Comparison of ENCODE assay signal across 14 cellular contexts in the genomic region with DNA sequence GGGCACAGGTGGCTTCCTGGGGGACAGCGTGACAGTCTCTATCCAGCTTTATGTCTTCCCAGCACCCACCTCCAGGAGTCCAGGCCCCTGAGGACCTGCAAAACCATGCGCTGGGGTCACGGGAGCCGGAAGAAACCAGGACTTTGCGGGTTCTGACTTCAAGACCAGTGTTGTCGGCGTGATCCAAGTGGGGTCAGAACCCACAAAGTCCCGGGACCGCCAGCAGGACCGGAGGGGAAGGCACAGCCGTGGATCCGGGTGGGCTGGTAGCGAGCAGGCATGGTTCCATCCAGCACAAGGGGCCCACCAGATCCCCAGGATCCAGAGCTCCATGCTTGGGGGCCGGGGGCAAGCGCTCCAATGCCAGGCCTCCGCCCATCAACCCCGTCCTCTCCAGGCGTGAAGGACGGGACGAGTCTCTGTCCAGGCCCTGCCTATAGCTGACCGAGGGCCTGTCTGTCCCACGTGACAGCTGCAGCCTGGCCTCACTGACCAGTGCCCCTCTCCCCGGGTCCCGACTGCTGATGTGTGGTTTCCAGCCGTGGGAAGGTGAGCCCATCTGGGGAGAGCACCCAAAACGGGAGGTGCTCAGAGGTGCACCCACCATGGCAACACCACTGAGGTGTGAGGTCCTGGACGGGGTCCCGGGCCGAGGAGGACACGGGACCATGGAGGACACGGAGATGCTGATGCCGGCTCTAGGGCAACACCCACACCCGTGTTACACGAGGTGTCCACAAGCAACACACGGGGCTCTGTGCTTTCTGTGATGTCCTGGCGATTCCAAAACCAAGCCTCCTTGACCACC. TPM values are rescaled to one million over a fixed set of nuclear protein-coding genes. Genes with fewer than 3 reads are reported as not detected.
DNase-seq lines count a peak whose midpoint lies in the region; ATAC-seq, FAIRE-seq and TF ChIP-seq lines count a peak whose summit lies in the region.
"Had no signal": no experiment of that assay in that cellular context is flagged by ENCODE, and none has a peak within 500 bp of the region (broad histone marks: within the 10 kb centered on the region; RNA-seq: fewer than 3 reads in every experiment).

No MANE protein-coding gene starts in this region.

- H3K9me3 ChIP-seq in T-helper 17 cell (ENCODE audit: control insufficient read depth, low read length, poor library complexity, severe bottlenecking) (no peaks in the 10 kb centered on the region), HepG2 (ENCODE audit: low read length) (no peaks in the 10 kb centered on the region)
- H3K9me3 ChIP-seq: BLaER1 treated with 17β-estradiol and CSF1 and Interleukin-3, amounts not matched to agents 10 nM and 100 nM had no signal

- H3K9ac ChIP-seq in HepG2 (ENCODE audit: insufficient read depth, low read depth, low read length) = no peak overlapping the region
- H3K9ac ChIP-seq: BLaER1 treated with 17β-estradiol and CSF1 and Interleukin-3, amounts not matched to agents 10 nM and 100 nM had no signal

- H3K27me3 ChIP-seq in HepG2 (ENCODE audit: control insufficient read depth in 1 of 2, insufficient read depth in 2 of 2, low read length in 2 of 2) = no peaks in the 10 kb centered on the region
- no peaks in the 10 kb centered on the region for H3K27me3 ChIP-seq in foreskin keratinocyte
- H3K27me3 ChIP-seq: BLaER1 treated with 17β-estradiol and CSF1 and Interleukin-3, amounts not matched to agents 10 nM and 100 nM had no signal

- H3K36me3 ChIP-seq in HepG2 (replicated peaks in 1 of 2; ENCODE audit: control insufficient read depth in 1 of 2, insufficient read depth in 2 of 2, low read length in 2 of 2) = peaks cover 29 to 67% of the 10 kb centered on the region in 2 experiments; a peak in 4 of 5 replicates

- no peaks in the 10 kb centered on the region for H3K4me1 ChIP-seq in HepG2 (ENCODE audit: insufficient read depth, low read length)
- no peaks in the 10 kb centered on the region for H3K4me1 ChIP-seq in foreskin keratinocyte

- POLR2A ChIA-PET in HepG2 (lab: Yijun Ruan, JAX) = no interaction called here
- POLR2A ChIA-PET in activated CD8-positive, alpha-beta T cell treated with anti-CD3 and anti-CD28 coated beads for 36 hours (lab: Charles Lee) = no interaction called here

- intact Hi-C loops in Right ventricle myocardium inferior (cut with DNase I) (no loop called here), cardiac septum (cut with DNase I) (no loop called here), HepG2 (cut with micrococcal nuclease; ENCODE audit: unreplicated experiment) (no loop called here)
- intact Hi-C loops in activated CD8-positive, alpha-beta T cell treated with anti-CD3 and anti-CD28 coated beads for 36 hours (cut with micrococcal nuclease) = no loop called here

- H3K27ac Mint-ChIP-seq in T-helper 17 cell = no peak overlapping the region
- H3K27ac Mint-ChIP-seq in activated CD8-positive, alpha-beta T cell treated with anti-CD3 and anti-CD28 coated beads for 36 hours = no peak overlapping the region

- in situ Hi-C loops in HepG2 (cut with HindIII; ENCODE audit: extremely low pct_ligation_motif_present, low pct_unique_long_range_greater_than_20kb) = no loop called here

- no peak overlapping the region for H3K4me2 ChIP-seq in HepG2 (ENCODE audit: low read depth, low read length)
- H3K4me2 ChIP-seq: BLaER1 treated with 17β-estradiol and CSF1 and Interleukin-3, amounts not matched to agents 10 nM and 100 nM had no signal

- no peak overlapping the region for H2AFZ ChIP-seq in HepG2 (ENCODE audit: low read length)

- CTCF ChIA-PET in HepG2 (lab: Yijun Ruan, JAX; ENCODE audit: low intra/inter-chr PET ratio, low total read pairs) = no interaction called here
- CTCF ChIA-PET in activated CD8-positive, alpha-beta T cell treated with anti-CD3 and anti-CD28 coated beads for 36 hours (lab: Charles Lee) = no interaction called here

- peaks cover 2% of the 10 kb centered on the region for H3K4me1 Mint-ChIP-seq in T-helper 17 cell
- H3K4me1 Mint-ChIP-seq in activated CD8-positive, alpha-beta T cell treated with anti-CD3 and anti-CD28 coated beads for 36 hours (ENCODE audit: low read depth) = no peaks in the 10 kb centered on the region
- H3K4me1 Mint-ChIP-seq: CD4-positive, CD25-positive, alpha-beta regulatory T cell had no signal

- H3K36me3 Mint-ChIP-seq in T-helper 17 cell (ENCODE audit: low read depth) = peaks cover 2% of the 10 kb centered on the region
- H3K36me3 Mint-ChIP-seq in activated CD8-positive, alpha-beta T cell treated with anti-CD3 and anti-CD28 coated beads for 36 hours (ENCODE audit: low read depth) = no peaks in the 10 kb centered on the region

- no peaks in the 10 kb centered on the region for H3K79me2 ChIP-seq in HepG2 (ENCODE audit: insufficient read depth, low read length)

- H4K20me1 ChIP-seq in HepG2 (ENCODE audit: insufficient read depth, low read length) = no peaks in the 10 kb centered on the region

- no peaks in the 10 kb centered on the region for H3K27me3 Mint-ChIP-seq in T-helper 17 cell
- H3K27me3 Mint-ChIP-seq in activated CD8-positive, alpha-beta T cell treated with anti-CD3 and anti-CD28 coated beads for 36 hours = no peaks in the 10 kb centered on the region
- H3K27me3 Mint-ChIP-seq: CD4-positive, CD25-positive, alpha-beta regulatory T cell had no signal

- no peak overlapping the region for H3K4me3 ChIP-seq in HepG2 (replicated peaks in 1 of 3; ENCODE audit: insufficient read depth in 1 of 3, low read depth in 2 of 3, low read length in 3 of 3)
- H3K4me3 ChIP-seq: BLaER1 treated with 17β-estradiol and CSF1 and Interleukin-3, amounts not matched to agents 10 nM and 100 nM had no signal

- H3K4me3 Mint-ChIP-seq in T-helper 17 cell = peak overlapping the region; percentile 19
- no peak overlapping the region for H3K4me3 Mint-ChIP-seq in activated CD8-positive, alpha-beta T cell treated with anti-CD3 and anti-CD28 coated beads for 36 hours
- H3K4me3 Mint-ChIP-seq: CD4-positive, CD25-positive, alpha-beta regulatory T cell had no signal

- peak; percentile 62 for DNase-seq in Right ventricle myocardium inferior (ENCODE audit: missing footprints)
- no peak for DNase-seq in cardiac septum (ENCODE audit: low spot score)
- peak; percentile 44 for DNase-seq in 8988T
- no peak for DNase-seq in T-helper 17 cell
- no peak for DNase-seq in HepG2 (ENCODE audit: low spot score)
- DNase-seq in activated CD8-positive, alpha-beta T cell treated with anti-CD3 and anti-CD28 coated beads for 36 hours = no peak
- DNase-seq in foreskin keratinocyte = no peak
- no peak for DNase-seq in GM20000 (ENCODE audit: low spot score)
- DNase-seq: ACHN; CD4-positive, CD25-positive, alpha-beta regulatory T cell; DMS 273 treated with DMSO at 0.1 percent for 48 hours had no signal

- TF ChIP-seq RAD21 in HepG2 (CRISPR knock-in tag; IDR thresholded peaks at IDR 0.05) = no peak

- TF ChIP-seq EP300 in HepG2 (IDR thresholded peaks at IDR 0.05; ENCODE audit: low read depth in 2 of 2, low read length in 2 of 2) = no peak
- no peak for TF ChIP-seq EP300 in HepG2 (CRISPR knock-in tag; IDR thresholded peaks at IDR 0.05; ENCODE audit: borderline replicate concordance)

- TF ChIP-seq CTCF in HepG2 (CRISPR knock-in tag; IDR thresholded peaks at IDR 0.05) = no peak
- no peak for TF ChIP-seq CTCF in activated CD8-positive, alpha-beta T cell treated with anti-CD3 and anti-CD28 coated beads for 36 hours (IDR thresholded peaks at IDR 0.05)
- no peak for TF ChIP-seq CTCF in foreskin keratinocyte (conservative IDR thresholded peaks at IDR 0.05)
- TF ChIP-seq CTCF in GM20000 (IDR thresholded peaks at IDR 0.05; ENCODE audit: extremely low read depth, missing control alignments) = no peak

- no peaks in the 10 kb centered on the region for H3K9me3 Mint-ChIP-seq in activated CD8-positive, alpha-beta T cell treated with anti-CD3 and anti-CD28 coated beads for 36 hours

- TF ChIP-seq POLR2A in HepG2 (IDR thresholded peaks at IDR 0.05; ENCODE audit: insufficient read depth in 1 of 2, low read depth in 2 of 2, low read length in 2 of 2) = no peak

- no peak for ATAC-seq in Right ventricle myocardium inferior
- ATAC-seq in T-helper 17 cell = no peak
- ATAC-seq in HepG2 = no peak
- ATAC-seq in activated CD8-positive, alpha-beta T cell treated with anti-CD3 and anti-CD28 coated beads for 36 hours = no peak
- no peak for ATAC-seq in foreskin keratinocyte

- H3K27ac ChIP-seq in HepG2 (ENCODE audit: extremely low read length, insufficient read depth, low read length) (no peak overlapping the region), foreskin keratinocyte (no peak overlapping the region)
- H3K27ac ChIP-seq: BLaER1 treated with 17β-estradiol and CSF1 and Interleukin-3, amounts not matched to agents 10 nM and 100 nM had no signal

- WGBS in HepG2 (ENCODE audit: low lambda C conversion rate) = 93% methylated on average over 8 of the region's 36 CpGs

- no peak for FAIRE-seq in HepG2 (lab: Jason Lieb, UNC)
- FAIRE-seq: H54 had no signal

- no TSS peak for BruUV-seq in HepG2 (replicated peaks; lab: Mats Ljungman, UMichigan)

RNA-seq across cellular contexts. Expression of a gene that starts 48.9 kb away (rescaled TPM):
- 179 TPM for total RNA-seq in Right ventricle myocardium inferior
- total RNA-seq in cardiac septum = 127 TPM
- total RNA-seq in T-helper 17 cell = 10 to 100 TPM; 36.6 to 88.0 TPM
- total RNA-seq in HepG2 (2016; rRNA removed; fragmentation: Illumina TruSeq; extraction: Trizol) = 7.4 and 14.0 TPM in 2 replicates
- total RNA-seq in HepG2 (2016; cell fraction: cytosol; rRNA removed; fragmentation: Illumina TruSeq; extraction: Trizol; ENCODE audit: low read depth) = 9.5 and 12.5 TPM in 2 replicates
- total RNA-seq in HepG2 (2016; cell fraction: insoluble cytoplasmic fraction; rRNA removed; fragmentation: Illumina TruSeq; extraction: Trizol) = 5.2 and 15.7 TPM in 2 replicates
- 6.9 and 7.7 TPM in 2 replicates for total RNA-seq in HepG2 (2016; cell fraction: membrane; rRNA removed; fragmentation: Illumina TruSeq; extraction: Trizol)
- 21.8 and 25.8 TPM in 2 replicates for total RNA-seq in HepG2 (2016; cell fraction: nucleus; rRNA removed; fragmentation: Illumina TruSeq; extraction: Trizol)
- polyA plus RNA-seq in HepG2 (2011; rRNA removed) = 18.5 and 25.6 TPM in 2 replicates
- polyA plus RNA-seq in HepG2 (2011; cell fraction: cytosol; rRNA removed) = 11.8 and 15.1 TPM in 2 replicates
- polyA plus RNA-seq in HepG2 (2011; cell fraction: nucleus; rRNA removed) = 164 and 213 TPM in 2 replicates
- 28.2 and 30.9 TPM in 2 replicates for polyA plus RNA-seq in HepG2 (2012)
- polyA plus RNA-seq in HepG2 (2016; cell fraction: cytosol; fragmentation: Illumina TruSeq; extraction: Trizol; ENCODE audit: low read depth) = 1.4 and 1.6 TPM in 2 replicates
- 6.3 and 7.6 TPM in 2 replicates for polyA plus RNA-seq in HepG2 (2016; cell fraction: insoluble cytoplasmic fraction; fragmentation: Illumina TruSeq; extraction: Trizol; ENCODE audit: low read depth)
- polyA plus RNA-seq in HepG2 (2016; cell fraction: membrane; fragmentation: Illumina TruSeq; extraction: Trizol; ENCODE audit: low read depth) = 3.2 and 3.7 TPM in 2 replicates
- 88.5 and 93.5 TPM in 2 replicates for polyA plus RNA-seq in HepG2 (2016; cell fraction: nucleus; fragmentation: Illumina TruSeq; extraction: Trizol; ENCODE audit: insufficient read depth, low read depth)
- polyA minus RNA-seq in HepG2 (2011; rRNA and poly(A)+ RNA removed; ENCODE audit: low replicate concordance) = 6.3 and 47.1 TPM in 2 replicates
- 14.7 and 16.2 TPM in 2 replicates for polyA minus RNA-seq in HepG2 (2011; cell fraction: cytosol; rRNA and poly(A)+ RNA removed)
- polyA minus RNA-seq in HepG2 (2011; cell fraction: nucleus; rRNA and poly(A)+ RNA removed) = 40.3 and 44.4 TPM in 2 replicates
- 10 to 100 TPM; 21.6 to 24.8 TPM for total RNA-seq in activated CD8-positive, alpha-beta T cell treated with anti-CD3 and anti-CD28 coated beads for 36 hours
- 3.7 and 4.3 TPM in 2 replicates for total RNA-seq in foreskin keratinocyte
- polyA plus RNA-seq in foreskin keratinocyte = 2.4 and 2.6 TPM in 2 replicates

RNA-seq across cellular contexts. Expression of a gene that starts 54.4 kb away (rescaled TPM):
- 4.4 TPM for total RNA-seq in Right ventricle myocardium inferior
- 3.6 TPM for total RNA-seq in cardiac septum
- not detected for total RNA-seq in T-helper 17 cell
- total RNA-seq in HepG2 (2016; rRNA removed; fragmentation: Illumina TruSeq; extraction: Trizol) = 0.53 and 0.94 TPM in 2 replicates
- 0.26 and 0.91 TPM in 2 replicates for total RNA-seq in HepG2 (2016; cell fraction: cytosol; rRNA removed; fragmentation: Illumina TruSeq; extraction: Trizol; ENCODE audit: low read depth)
- 0.77 and 1.1 TPM in 2 replicates for total RNA-seq in HepG2 (2016; cell fraction: insoluble cytoplasmic fraction; rRNA removed; fragmentation: Illumina TruSeq; extraction: Trizol)
- total RNA-seq in HepG2 (2016; cell fraction: membrane; rRNA removed; fragmentation: Illumina TruSeq; extraction: Trizol) = 0.48 and 0.90 TPM in 2 replicates
- 0.81 and 2.0 TPM in 2 replicates for total RNA-seq in HepG2 (2016; cell fraction: nucleus; rRNA removed; fragmentation: Illumina TruSeq; extraction: Trizol)
- polyA plus RNA-seq in HepG2 (2011; rRNA removed) = 0.81 and 0.82 TPM in 2 replicates
- 0.13 and 0.70 TPM in 2 replicates for polyA plus RNA-seq in HepG2 (2011; cell fraction: cytosol; rRNA removed)
- 10.6 and 14.1 TPM in 2 replicates for polyA plus RNA-seq in HepG2 (2011; cell fraction: nucleus; rRNA removed)
- polyA plus RNA-seq in HepG2 (2012) = 0.39 and 0.79 TPM in 2 replicates
- 0.59 and 0.60 TPM in 2 replicates for polyA plus RNA-seq in HepG2 (2016; cell fraction: cytosol; fragmentation: Illumina TruSeq; extraction: Trizol; ENCODE audit: low read depth)
- polyA plus RNA-seq in HepG2 (2016; cell fraction: insoluble cytoplasmic fraction; fragmentation: Illumina TruSeq; extraction: Trizol; ENCODE audit: low read depth) = 1.1 and 1.2 TPM in 2 replicates
- 0.76 and 0.84 TPM in 2 replicates for polyA plus RNA-seq in HepG2 (2016; cell fraction: membrane; fragmentation: Illumina TruSeq; extraction: Trizol; ENCODE audit: low read depth)
- 5.1 and 6.3 TPM in 2 replicates for polyA plus RNA-seq in HepG2 (2016; cell fraction: nucleus; fragmentation: Illumina TruSeq; extraction: Trizol; ENCODE audit: insufficient read depth, low read depth)
- polyA minus RNA-seq in HepG2 (2011; rRNA and poly(A)+ RNA removed; ENCODE audit: low replicate concordance) = 1.6 TPM in 1 of 2 replicates, not detected in the other
- 0.30 and 0.62 TPM in 2 replicates for polyA minus RNA-seq in HepG2 (2011; cell fraction: cytosol; rRNA and poly(A)+ RNA removed)
- polyA minus RNA-seq in HepG2 (2011; cell fraction: nucleus; rRNA and poly(A)+ RNA removed) = 0.62 and 1.0 TPM in 2 replicates
- total RNA-seq in activated CD8-positive, alpha-beta T cell treated with anti-CD3 and anti-CD28 coated beads for 36 hours = 1 to 10 TPM; 1.5 to 2.3 TPM
- total RNA-seq in foreskin keratinocyte = 0.11 TPM in 1 of 2 replicates, not detected in the other
- polyA plus RNA-seq in foreskin keratinocyte = not detected in 2 replicates
- total RNA-seq: CD4-positive, CD25-positive, alpha-beta regulatory T cell; HT1080 had no signal
- polyA plus RNA-seq: CD4-positive, CD25-positive, alpha-beta regulatory T cell had no signal

Comparison
In these comparisons a context has a peak if more than half of its experiments do, and no peak if none do; other contexts are left out.
1. DNase-seq: peak in Right ventricle myocardium inferior (single experiment) and 8988T (single experiment); none in cardiac septum (single experiment), T-helper 17 cell (0 of 3), HepG2 (single experiment), activated CD8-positive, alpha-beta T cell treated with anti-CD3 and anti-CD28 coated beads for 36 hours (single experiment), foreskin keratinocyte (0 of 2) and GM20000 (single experiment).